ENCODE assay signal across 1 cellular context in the genomic region with DNA sequence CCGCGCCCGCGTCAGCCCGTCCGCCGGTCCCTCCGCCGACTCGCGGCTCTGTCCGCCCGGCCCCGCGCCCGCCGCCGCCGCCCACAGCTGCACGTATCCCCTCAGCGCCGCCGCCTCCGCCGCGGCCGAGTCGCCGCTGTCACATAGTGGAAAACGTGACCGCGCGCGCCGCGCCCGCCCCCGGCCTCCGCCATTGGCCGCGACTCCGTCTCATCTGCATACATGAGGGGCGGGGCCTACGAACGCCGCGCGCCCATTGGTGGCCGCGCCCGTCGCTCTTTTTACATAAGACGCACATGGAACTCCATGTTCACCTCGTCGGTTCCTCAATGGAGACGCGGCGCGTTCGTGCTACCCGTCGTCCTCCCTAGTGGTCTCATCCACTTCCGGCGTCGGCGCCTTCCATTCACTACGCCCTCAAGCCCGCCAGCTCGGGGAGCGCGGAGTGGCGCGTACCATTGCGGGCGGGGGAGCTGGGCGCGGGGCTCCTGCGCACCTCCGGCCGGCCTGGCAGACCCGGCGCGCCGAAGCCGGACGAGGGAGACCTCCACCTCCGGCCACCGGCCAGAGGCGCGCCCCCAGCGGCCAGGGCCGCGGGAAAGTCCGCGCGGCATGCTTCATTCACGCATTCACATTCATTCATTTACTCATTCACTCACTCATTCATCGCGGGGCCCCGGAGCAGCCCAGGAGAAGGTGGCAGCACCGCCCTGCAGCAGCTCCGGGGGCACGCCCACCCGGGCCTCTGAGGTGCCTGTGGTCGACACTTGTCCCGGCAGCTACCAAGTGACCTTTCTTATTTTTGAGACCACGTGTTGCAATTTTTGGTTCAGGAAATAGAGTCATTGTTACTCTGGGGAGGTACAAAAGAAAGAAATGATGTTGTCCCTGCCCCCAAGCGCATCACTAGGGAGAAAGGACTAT.
TF ChIP-seq lines count a peak whose summit lies in the region.

No MANE protein-coding gene starts in this region.

TF ChIP-seq in SK-N-SH, 30 proteins besides CTCF, POLR2A, EP300 and RAD21 (continued from another document):
- TF ChIP-seq, protein P1, sequence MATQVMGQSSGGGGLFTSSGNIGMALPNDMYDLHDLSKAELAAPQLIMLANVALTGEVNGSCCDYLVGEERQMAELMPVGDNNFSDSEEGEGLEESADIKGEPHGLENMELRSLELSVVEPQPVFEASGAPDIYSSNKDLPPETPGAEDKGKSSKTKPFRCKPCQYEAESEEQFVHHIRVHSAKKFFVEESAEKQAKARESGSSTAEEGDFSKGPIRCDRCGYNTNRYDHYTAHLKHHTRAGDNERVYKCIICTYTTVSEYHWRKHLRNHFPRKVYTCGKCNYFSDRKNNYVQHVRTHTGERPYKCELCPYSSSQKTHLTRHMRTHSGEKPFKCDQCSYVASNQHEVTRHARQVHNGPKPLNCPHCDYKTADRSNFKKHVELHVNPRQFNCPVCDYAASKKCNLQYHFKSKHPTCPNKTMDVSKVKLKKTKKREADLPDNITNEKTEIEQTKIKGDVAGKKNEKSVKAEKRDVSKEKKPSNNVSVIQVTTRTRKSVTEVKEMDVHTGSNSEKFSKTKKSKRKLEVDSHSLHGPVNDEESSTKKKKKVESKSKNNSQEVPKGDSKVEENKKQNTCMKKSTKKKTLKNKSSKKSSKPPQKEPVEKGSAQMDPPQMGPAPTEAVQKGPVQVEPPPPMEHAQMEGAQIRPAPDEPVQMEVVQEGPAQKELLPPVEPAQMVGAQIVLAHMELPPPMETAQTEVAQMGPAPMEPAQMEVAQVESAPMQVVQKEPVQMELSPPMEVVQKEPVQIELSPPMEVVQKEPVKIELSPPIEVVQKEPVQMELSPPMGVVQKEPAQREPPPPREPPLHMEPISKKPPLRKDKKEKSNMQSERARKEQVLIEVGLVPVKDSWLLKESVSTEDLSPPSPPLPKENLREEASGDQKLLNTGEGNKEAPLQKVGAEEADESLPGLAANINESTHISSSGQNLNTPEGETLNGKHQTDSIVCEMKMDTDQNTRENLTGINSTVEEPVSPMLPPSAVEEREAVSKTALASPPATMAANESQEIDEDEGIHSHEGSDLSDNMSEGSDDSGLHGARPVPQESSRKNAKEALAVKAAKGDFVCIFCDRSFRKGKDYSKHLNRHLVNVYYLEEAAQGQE (IDR thresholded peaks at IDR 0.05; ENCODE audit: low read depth, low read length) = no peak
- TF ChIP-seq CHD2 (IDR thresholded peaks at IDR 0.05; ENCODE audit: low read length, partially characterized antibody) (peak; percentile 69), NRF1 (IDR thresholded peaks at IDR 0.05; ENCODE audit: low read depth, low read length) (peak; percentile 36; the same call in 1 of the 2 replicates), FOXM1 (IDR thresholded peaks at IDR 0.05; ENCODE audit: low read depth) (no peak), FOSL2 (IDR thresholded peaks at IDR 0.05; ENCODE audit: borderline replicate concordance, low read depth) (no peak), RCOR1 (IDR thresholded peaks at IDR 0.05; ENCODE audit: low read length) (no peak), SMC3 (IDR thresholded peaks at IDR 0.05; ENCODE audit: low read depth, low read length) (no peak), MXI1 (IDR thresholded peaks at IDR 0.05; ENCODE audit: low read depth, low read length) (peak; percentile 80), GATA2 (CRISPR knock-in tag; IDR thresholded peaks at IDR 0.05) (no peak), TCF12 (IDR thresholded peaks at IDR 0.05) (no peak), FOXJ3 (CRISPR knock-in tag; IDR thresholded peaks at IDR 0.05) (no peak), YY1 (IDR thresholded peaks at IDR 0.05; ENCODE audit: low read depth) (peak; percentile 34; the same call in 1 of the 2 replicates), TEAD4 (IDR thresholded peaks at IDR 0.05; ENCODE audit: borderline replicate concordance, insufficient read depth) (no peak), GABPA (IDR thresholded peaks at IDR 0.05; ENCODE audit: low read depth) (peak; percentile 55), MEF2A (IDR thresholded peaks at IDR 0.05; ENCODE audit: borderline replicate concordance, low read depth) (no peak), RFX5 (IDR thresholded peaks at IDR 0.05; ENCODE audit: low read length) (no peak), EZH2phosphoT487 (IDR thresholded peaks at IDR 0.05; ENCODE audit: borderline replicate concordance, low read depth) (no peak), JUND (IDR thresholded peaks at IDR 0.05) (no peak), POLR2AphosphoS5 (IDR thresholded peaks at IDR 0.05; ENCODE audit: low read depth, low read length) (no peak; the same call in 1 of the 2 replicates), PBX3 (IDR thresholded peaks at IDR 0.05) (peak; percentile 100)
- TF ChIP-seq, protein P2, sequence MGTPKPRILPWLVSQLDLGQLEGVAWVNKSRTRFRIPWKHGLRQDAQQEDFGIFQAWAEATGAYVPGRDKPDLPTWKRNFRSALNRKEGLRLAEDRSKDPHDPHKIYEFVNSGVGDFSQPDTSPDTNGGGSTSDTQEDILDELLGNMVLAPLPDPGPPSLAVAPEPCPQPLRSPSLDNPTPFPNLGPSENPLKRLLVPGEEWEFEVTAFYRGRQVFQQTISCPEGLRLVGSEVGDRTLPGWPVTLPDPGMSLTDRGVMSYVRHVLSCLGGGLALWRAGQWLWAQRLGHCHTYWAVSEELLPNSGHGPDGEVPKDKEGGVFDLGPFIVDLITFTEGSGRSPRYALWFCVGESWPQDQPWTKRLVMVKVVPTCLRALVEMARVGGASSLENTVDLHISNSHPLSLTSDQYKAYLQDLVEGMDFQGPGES (IDR thresholded peaks at IDR 0.05; ENCODE audit: low read depth, low read length) = peak; percentile 77
- TF ChIP-seq, protein P3, sequence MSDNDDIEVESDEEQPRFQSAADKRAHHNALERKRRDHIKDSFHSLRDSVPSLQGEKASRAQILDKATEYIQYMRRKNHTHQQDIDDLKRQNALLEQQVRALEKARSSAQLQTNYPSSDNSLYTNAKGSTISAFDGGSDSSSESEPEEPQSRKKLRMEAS (IDR thresholded peaks at IDR 0.05; ENCODE audit: low read depth) = peak; percentile 99
- TF ChIP-seq, protein P4, sequence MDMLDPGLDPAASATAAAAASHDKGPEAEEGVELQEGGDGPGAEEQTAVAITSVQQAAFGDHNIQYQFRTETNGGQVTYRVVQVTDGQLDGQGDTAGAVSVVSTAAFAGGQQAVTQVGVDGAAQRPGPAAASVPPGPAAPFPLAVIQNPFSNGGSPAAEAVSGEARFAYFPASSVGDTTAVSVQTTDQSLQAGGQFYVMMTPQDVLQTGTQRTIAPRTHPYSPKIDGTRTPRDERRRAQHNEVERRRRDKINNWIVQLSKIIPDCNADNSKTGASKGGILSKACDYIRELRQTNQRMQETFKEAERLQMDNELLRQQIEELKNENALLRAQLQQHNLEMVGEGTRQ (IDR thresholded peaks at IDR 0.05; ENCODE audit: borderline replicate concordance, low read depth, low read length) = no peak
